8 cellular contexts compared by ENCODE assay signal in genomic region chr1:32939655-32940371, GRCh38. TPM values are rescaled to one million over a fixed set of nuclear protein-coding genes. Genes with fewer than 3 reads are reported as not detected.
DNase-seq lines count a peak whose midpoint lies in the region; ATAC-seq and TF ChIP-seq lines count a peak whose summit lies in the region.

No MANE protein-coding gene starts in this region.

- no peaks in the 10 kb centered on the region for H3K4me1 ChIP-seq in BE2C

- H3K9me3 ChIP-seq in BE2C, result no peaks in the 10 kb centered on the region

- DNase-seq in DMS 273 treated with DMSO at 0.1 percent for 48 hours (lab: John Stamatoyannopoulos, UW), result peak; percentile 88
- peak; percentile 47 to 90 for DNase-seq in NOMO-1 (lab: John Stamatoyannopoulos, UW; ENCODE audit: unreplicated experiment in 2 of 2)
- DNase-seq in epidermal melanocyte (ENCODE audit: insufficient read length, low spot score), result peak; percentile 91
- DNase-seq in omental fat pad (ENCODE audit: low spot score), result peak; percentile 48
- no peak for DNase-seq in NCI-H748 (lab: John Stamatoyannopoulos, UW; ENCODE audit: unreplicated experiment)
- DNase-seq in BE2C, result no peak

- H3K4me3 ChIP-seq in BE2C (ENCODE audit: low read depth, low read length), result no peak overlapping the region

- H3K27me3 ChIP-seq in BE2C, result no peaks in the 10 kb centered on the region

- ATAC-seq in omental fat pad (ENCODE audit: low FRiP score), result peak; percentile 82
- ATAC-seq in HG03354 (IDR thresholded peaks at IDR 0.05; ENCODE audit: poor library complexity, severe bottlenecking, unreplicated experiment), result no peak
- no peak for ATAC-seq in HG02970 (IDR thresholded peaks at IDR 0.05; ENCODE audit: low FRiP score, unreplicated experiment)

- TF ChIP-seq CTCF in omental fat pad (IDR thresholded peaks at IDR 0.05), result no peak
- no peak for TF ChIP-seq CTCF in BE2C (IDR thresholded peaks at IDR 0.05; ENCODE audit: low read depth, low read length)

- H3K36me3 ChIP-seq in BE2C, result no peaks in the 10 kb centered on the region

RNA-seq across cellular contexts. Expression of gene RNF19B, which starts 24.8 kb away (rescaled TPM):
- 10 to 100 TPM; 15.0 to 38.8 (median 29.2) TPM for total RNA-seq in omental fat pad
- polyA plus RNA-seq in BE2C (2012; ENCODE audit: insufficient read depth, insufficient read length, low read depth), result 7.0 TPM

RNA-seq across cellular contexts. Expression of gene TMEM54, which starts 38.6 kb away (rescaled TPM):
- total RNA-seq in omental fat pad, result 10 to 100 TPM; 16.2 to 70.1 (median 26.4) TPM
- polyA plus RNA-seq in BE2C (2012; ENCODE audit: insufficient read depth, insufficient read length, low read depth), result not detected

RNA-seq across cellular contexts. Expression of gene HPCA, which starts 53.5 kb away (rescaled TPM):
- total RNA-seq in omental fat pad, result 1 to 10 TPM in 1 of 4 donors, not detected in 3; 1.2 TPM
- polyA plus RNA-seq in BE2C (2012; ENCODE audit: insufficient read depth, insufficient read length, low read depth), result 0.57 TPM

Comparison
In these comparisons a context has a peak if more than half of its experiments do, and no peak if none do; other contexts are left out.
1. DNase-seq: peak in DMS 273 treated with DMSO at 0.1 percent for 48 hours (single experiment), NOMO-1 (2 of 2), epidermal melanocyte (single experiment) and omental fat pad (single experiment); none in NCI-H748 (single experiment) and BE2C (single experiment).